ENCODE assay signal across 8 cellular contexts in genomic region chr3:46987485-46988401, GRCh38. TPM values are rescaled to one million over a fixed set of nuclear protein-coding genes. Genes with fewer than 3 reads are reported as not detected.
DNase-seq lines count a peak whose midpoint lies in the region; ATAC-seq and TF ChIP-seq lines count a peak whose summit lies in the region.

No MANE protein-coding gene starts in this region.

- intact Hi-C loops in activated naive CD4-positive, alpha-beta T cell treated with anti-CD3 and anti-CD28 coated beads for 36 hours (cut with micrococcal nuclease), result loop anchor here (1.0 to 10.0 kb wide), 4 partner anchors 8 to 293 kb away; partner anchors contain the start of genes ALS2CL and NBEAL2
- intact Hi-C loops in left lung (cut with DNase I), result no loop called here

- peaks cover 8% of the 10 kb centered on the region for H3K36me3 Mint-ChIP-seq in activated naive CD4-positive, alpha-beta T cell treated with anti-CD3 and anti-CD28 coated beads for 36 hours (ENCODE audit: low read depth)

- peaks cover 51% of the 10 kb centered on the region for H3K4me1 Mint-ChIP-seq in activated naive CD4-positive, alpha-beta T cell treated with anti-CD3 and anti-CD28 coated beads for 36 hours (ENCODE audit: low read depth)

- no peaks in the 10 kb centered on the region for H3K27me3 Mint-ChIP-seq in activated naive CD4-positive, alpha-beta T cell treated with anti-CD3 and anti-CD28 coated beads for 36 hours (ENCODE audit: low read depth)

- peak overlapping the region; percentile 89 for H3K27ac Mint-ChIP-seq in activated naive CD4-positive, alpha-beta T cell treated with anti-CD3 and anti-CD28 coated beads for 36 hours

- no peaks in the 10 kb centered on the region for H3K9me3 Mint-ChIP-seq in activated naive CD4-positive, alpha-beta T cell treated with anti-CD3 and anti-CD28 coated beads for 36 hours

- H3K4me3 ChIP-seq in left lung, result peak overlapping the region in 1 of 2 donors; percentile 42

- peak overlapping the region; percentile 82 for H3K4me3 Mint-ChIP-seq in activated naive CD4-positive, alpha-beta T cell treated with anti-CD3 and anti-CD28 coated beads for 36 hours

- peak; percentile 46 for ATAC-seq in GM18873 (IDR thresholded peaks at IDR 0.05; ENCODE audit: low FRiP score, unreplicated experiment)
- peak; percentile 41 for ATAC-seq in HG03097 (IDR thresholded peaks at IDR 0.05; ENCODE audit: low FRiP score, unreplicated experiment)
- peak; percentile 85 for ATAC-seq in left lung

- no peak for TF ChIP-seq CTCF in left lung (IDR thresholded peaks at IDR 0.05)

- H3K27ac ChIP-seq in left lung, result peak overlapping the region; percentile 53 to 89

- CTCF ChIA-PET in activated naive CD4-positive, alpha-beta T cell treated with anti-CD3 and anti-CD28 coated beads for 36 hours (lab: Charles Lee), result no interaction called here

- peaks cover 0 to 42% of the 10 kb centered on the region in 2 donors for H3K36me3 ChIP-seq in left lung

- DNase-seq in SKM-1 (lab: John Stamatoyannopoulos, UW; ENCODE audit: unreplicated experiment) (peak; percentile 90), left lung (peak; percentile 84 to 96), kidney glomerular epithelial cell (lab: John Stamatoyannopoulos, UW) (no peak), SK-N-DZ (ENCODE audit: low spot score) (no peak)
- DNase-seq in activated naive CD4-positive, alpha-beta T cell treated with anti-CD3 and anti-CD28 coated beads for 36 hours, result peak; percentile 94
- DNase-seq in stimulated activated CD8-positive, alpha-beta memory T cell treated with anti-CD3 and anti-CD28 coated beads, Interleukin-7, amount 100 ng/mL, for 4 hours (ENCODE audit: low read depth in 2 of 2), result peak; percentile 76 to 80

- H3K4me1 ChIP-seq in left lung, result peaks cover 17 to 84% of the 10 kb centered on the region in 2 donors

- no peaks in the 10 kb centered on the region for H3K27me3 ChIP-seq in left lung

- no peaks in the 10 kb centered on the region for H3K9me3 ChIP-seq in left lung

RNA-seq across cellular contexts. Expression of gene NBEAL2, which starts 8.3 kb away (rescaled TPM):
- 10 to 100 TPM; 85.0 to 92.4 TPM for total RNA-seq in activated naive CD4-positive, alpha-beta T cell treated with anti-CD3 and anti-CD28 coated beads for 36 hours
- 100 to 1,000 TPM in 1 of 2 donors, 10 to 100 TPM in 1; 99.6 to 148 TPM for total RNA-seq in left lung
- 16.6 and 28.4 TPM in 2 replicates for polyA plus RNA-seq in SK-N-DZ (2014; cell fraction: cytosol; rRNA removed)
- polyA plus RNA-seq in SK-N-DZ (2014; cell fraction: nucleus; rRNA removed), result 172 and 188 TPM in 2 replicates

RNA-seq across cellular contexts. Expression of gene CCDC12, which starts 11.2 kb away (rescaled TPM):
- total RNA-seq in activated naive CD4-positive, alpha-beta T cell treated with anti-CD3 and anti-CD28 coated beads for 36 hours, result 10 to 100 TPM; 37.6 to 43.0 TPM
- 10 to 100 TPM; 34.7 to 43.7 TPM for total RNA-seq in left lung
- polyA plus RNA-seq in SK-N-DZ (2014; cell fraction: cytosol; rRNA removed), result 35.9 and 41.7 TPM in 2 replicates
- 17.9 and 25.1 TPM in 2 replicates for polyA plus RNA-seq in SK-N-DZ (2014; cell fraction: nucleus; rRNA removed)

Comparison
In these comparisons a context has a peak if more than half of its experiments do, and no peak if none do; other contexts are left out.
1. DNase-seq: peak in SKM-1 (single experiment), activated naive CD4-positive, alpha-beta T cell treated with anti-CD3 and anti-CD28 coated beads for 36 hours (single experiment), left lung (2 of 2) and stimulated activated CD8-positive, alpha-beta memory T cell treated with anti-CD3 and anti-CD28 coated beads, Interleukin-7, amount 100 ng/mL, for 4 hours (2 of 2); none in kidney glomerular epithelial cell (single experiment) and SK-N-DZ (single experiment).
2. Peak in every context shown above with its lines, with median percentiles within 50 percentile points of each other: ATAC-seq.